Comparison of ENCODE assay signal across 15 cellular contexts in the genomic region with DNA sequence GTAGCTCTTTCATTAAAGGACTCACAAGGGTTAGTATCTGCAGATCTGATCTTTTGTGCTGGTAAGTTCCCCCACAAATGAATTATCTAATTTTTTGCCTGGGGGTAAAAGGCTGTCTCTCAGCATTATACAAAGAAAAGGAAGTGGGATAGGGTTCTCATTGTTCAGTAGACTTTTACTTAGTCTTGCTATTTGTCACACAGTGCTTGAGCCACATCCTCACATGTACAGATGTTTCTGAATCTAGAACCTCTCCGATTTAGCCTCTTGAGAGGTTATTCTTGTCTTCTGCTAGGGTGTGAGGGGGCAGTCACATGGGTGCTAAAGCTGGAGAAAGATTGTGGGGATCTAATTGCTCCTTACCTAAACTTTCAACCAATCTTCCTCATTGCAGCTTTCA.
DNase-seq lines count a peak whose midpoint lies in the region; ATAC-seq and TF ChIP-seq lines count a peak whose summit lies in the region.
"Had no signal": no experiment of that assay in that cellular context is flagged by ENCODE, and none has a peak within 500 bp of the region (broad histone marks: within the 10 kb centered on the region; RNA-seq: fewer than 3 reads in every experiment).

No MANE protein-coding gene starts in this region.

- no peak overlapping the region for H3K4me3 Mint-ChIP-seq in WTC11
- H3K4me3 Mint-ChIP-seq: T-helper 1 cell treated with Interleukin-12 subunit alpha and Interleukin-12 subunit beta and Interleukin-4 antibody, amounts not matched to agents 30 μg/mL and 1 μg/mL, for 36 hours had no signal

- TF ChIP-seq CTCF in WTC11 (IDR thresholded peaks at IDR 0.05), result no peak
- no peak for TF ChIP-seq CTCF in transverse colon (IDR thresholded peaks at IDR 0.05)

- CTCF ChIA-PET in WTC11 (lab: Charles Lee), result no interaction called here

- ATAC-seq in GM18867 (IDR thresholded peaks at IDR 0.05; ENCODE audit: unreplicated experiment) (peak; percentile 58), HG02938 (IDR thresholded peaks at IDR 0.05; ENCODE audit: unreplicated experiment) (peak; percentile 62), WTC11 (no peak)

- no peak overlapping the region for H3K27ac Mint-ChIP-seq in WTC11
- H3K27ac Mint-ChIP-seq: T-helper 1 cell treated with Interleukin-12 subunit alpha and Interleukin-12 subunit beta and Interleukin-4 antibody, amounts not matched to agents 30 μg/mL and 1 μg/mL, for 36 hours had no signal

- peak; percentile 46 to 64 for DNase-seq in AML-193 (lab: John Stamatoyannopoulos, UW)
- DNase-seq in SK-MEL-5 (ENCODE audit: low read depth, low spot score), result peak; percentile 11
- no peak for DNase-seq in WTC11 (ENCODE audit: low spot score)
- no peak for DNase-seq in transverse colon
- no peak for DNase-seq in stimulated activated CD4-positive, alpha-beta T cell treated with anti-CD3 and anti-CD28 coated beads, Interleukin-1b, Interleukin-23, amount 100 ng/mL, for 48 hours
- DNase-seq in stimulated activated CD4-positive, alpha-beta T cell treated with anti-CD3 and anti-CD28 coated beads, Interleukin-4, amount 100 ng/mL, for 4 hours, result no peak
- DNase-seq: activated T-cell treated with anti-CD3 and anti-CD28 coated beads, Interleukin-2, amount 50 U/mL, for 1 hour; brain microvascular endothelial cell; left ventricle myocardium inferior; NCI-H69 had no signal

- in situ Hi-C loops in SK-MEL-5 (cut with HindIII; ENCODE audit: low pct_unique_long_range_greater_than_20kb, low sequenced_read_pairs) (no loop called here), transverse colon (cut with MboI; ENCODE audit: low pct_ligation_motif_present in 1 of 4, low pct_unique_long_range_greater_than_20kb in 1 of 4, low sequenced_read_pairs in 3 of 4) (loop anchor here in 1 of 4 donors (25.0 kb wide), 1 partner anchor 653 kb away; the partner anchor contains the start of gene TXNRD1)

- no peaks in the 10 kb centered on the region for H3K36me3 ChIP-seq in transverse colon
- H3K36me3 ChIP-seq: BLaER1, brain microvascular endothelial cell, left ventricle myocardium inferior had no signal

- POLR2A ChIA-PET in WTC11 (lab: Charles Lee), result no interaction called here

- 20 to 71% methylated on average over 1 of the region's 1 CpG for WGBS in transverse colon (ENCODE audit: low coverage in 1 of 2), 2 donors

- no peaks in the 10 kb centered on the region for H3K36me3 Mint-ChIP-seq in WTC11

- no peak for TF ChIP-seq POLR2A in transverse colon (IDR thresholded peaks at IDR 0.05)

- H3K4me1 ChIP-seq in transverse colon, result peaks cover 0 to 7% (median 0%) of the 10 kb centered on the region in 4 donors
- H3K4me1 ChIP-seq: BLaER1, parathyroid adenoma had no signal

- TF ChIP-seq EP300 in transverse colon (IDR thresholded peaks at IDR 0.05; ENCODE audit: low read depth), result no peak

- H3K4me3 ChIP-seq in transverse colon, result no peak overlapping the region
- H3K4me3 ChIP-seq: BLaER1, left ventricle myocardium inferior had no signal

- H3K9me3 Mint-ChIP-seq in WTC11, result no peaks in the 10 kb centered on the region
- H3K9me3 Mint-ChIP-seq: T-helper 1 cell treated with Interleukin-12 subunit alpha and Interleukin-12 subunit beta and Interleukin-4 antibody, amounts not matched to agents 30 μg/mL and 1 μg/mL, for 36 hours had no signal

- H3K27me3 Mint-ChIP-seq in WTC11 (ENCODE audit: low read depth), result no peaks in the 10 kb centered on the region; the same call in 1 of the 2 replicates

- intact Hi-C loops in transverse colon (cut with DNase I; ENCODE audit: low total_unique reads), result no loop called here

- no peaks in the 10 kb centered on the region for H3K4me1 Mint-ChIP-seq in WTC11

- H3K9me3 ChIP-seq in transverse colon, result no peaks in the 10 kb centered on the region
- H3K9me3 ChIP-seq: BLaER1, left ventricle myocardium inferior had no signal

- H3K27me3 ChIP-seq in transverse colon, result no peaks in the 10 kb centered on the region
- H3K27me3 ChIP-seq: BLaER1, brain microvascular endothelial cell had no signal

- H3K27ac ChIP-seq in transverse colon, result no peak overlapping the region
- H3K27ac ChIP-seq: BLaER1, brain microvascular endothelial cell, parathyroid adenoma had no signal

TF ChIP-seq in WTC11, 78 proteins besides CTCF, POLR2A, EP300 and RAD21 (continues in another document):
- TF ChIP-seq HMGXB4 (CRISPR knock-in tag; IDR thresholded peaks at IDR 0.05) (no peak), TEAD4 (CRISPR knock-in tag; IDR thresholded peaks at IDR 0.05) (no peak), EMX1 (CRISPR knock-in tag; IDR thresholded peaks at IDR 0.05) (no peak), ZNF671 (CRISPR knock-in tag; IDR thresholded peaks at IDR 0.05) (no peak), ZNF219 (CRISPR knock-in tag; IDR thresholded peaks at IDR 0.05; ENCODE audit: borderline replicate concordance) (no peak), E2F5 (CRISPR knock-in tag; IDR thresholded peaks at IDR 0.05) (no peak), IRF1 (CRISPR knock-in tag; IDR thresholded peaks at IDR 0.05) (no peak), SMAD4 (CRISPR knock-in tag; IDR thresholded peaks at IDR 0.05) (no peak), ZNF121 (CRISPR knock-in tag; IDR thresholded peaks at IDR 0.05) (no peak), PREB (CRISPR knock-in tag; IDR thresholded peaks at IDR 0.05; ENCODE audit: borderline replicate concordance) (no peak), NR3C1 (CRISPR knock-in tag; conservative IDR thresholded peaks at IDR 0.05; ENCODE audit: low read depth) (no peak), SMAD3 (CRISPR knock-in tag; IDR thresholded peaks at IDR 0.05; ENCODE audit: borderline replicate concordance) (no peak), TP53 (CRISPR knock-in tag; IDR thresholded peaks at IDR 0.05) (no peak)
- TF ChIP-seq, protein P1, sequence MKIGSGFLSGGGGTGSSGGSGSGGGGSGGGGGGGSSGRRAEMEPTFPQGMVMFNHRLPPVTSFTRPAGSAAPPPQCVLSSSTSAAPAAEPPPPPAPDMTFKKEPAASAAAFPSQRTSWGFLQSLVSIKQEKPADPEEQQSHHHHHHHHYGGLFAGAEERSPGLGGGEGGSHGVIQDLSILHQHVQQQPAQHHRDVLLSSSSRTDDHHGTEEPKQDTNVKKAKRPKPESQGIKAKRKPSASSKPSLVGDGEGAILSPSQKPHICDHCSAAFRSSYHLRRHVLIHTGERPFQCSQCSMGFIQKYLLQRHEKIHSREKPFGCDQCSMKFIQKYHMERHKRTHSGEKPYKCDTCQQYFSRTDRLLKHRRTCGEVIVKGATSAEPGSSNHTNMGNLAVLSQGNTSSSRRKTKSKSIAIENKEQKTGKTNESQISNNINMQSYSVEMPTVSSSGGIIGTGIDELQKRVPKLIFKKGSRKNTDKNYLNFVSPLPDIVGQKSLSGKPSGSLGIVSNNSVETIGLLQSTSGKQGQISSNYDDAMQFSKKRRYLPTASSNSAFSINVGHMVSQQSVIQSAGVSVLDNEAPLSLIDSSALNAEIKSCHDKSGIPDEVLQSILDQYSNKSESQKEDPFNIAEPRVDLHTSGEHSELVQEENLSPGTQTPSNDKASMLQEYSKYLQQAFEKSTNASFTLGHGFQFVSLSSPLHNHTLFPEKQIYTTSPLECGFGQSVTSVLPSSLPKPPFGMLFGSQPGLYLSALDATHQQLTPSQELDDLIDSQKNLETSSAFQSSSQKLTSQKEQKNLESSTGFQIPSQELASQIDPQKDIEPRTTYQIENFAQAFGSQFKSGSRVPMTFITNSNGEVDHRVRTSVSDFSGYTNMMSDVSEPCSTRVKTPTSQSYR (CRISPR knock-in tag; IDR thresholded peaks at IDR 0.05), result no peak
- TF ChIP-seq, protein P2, sequence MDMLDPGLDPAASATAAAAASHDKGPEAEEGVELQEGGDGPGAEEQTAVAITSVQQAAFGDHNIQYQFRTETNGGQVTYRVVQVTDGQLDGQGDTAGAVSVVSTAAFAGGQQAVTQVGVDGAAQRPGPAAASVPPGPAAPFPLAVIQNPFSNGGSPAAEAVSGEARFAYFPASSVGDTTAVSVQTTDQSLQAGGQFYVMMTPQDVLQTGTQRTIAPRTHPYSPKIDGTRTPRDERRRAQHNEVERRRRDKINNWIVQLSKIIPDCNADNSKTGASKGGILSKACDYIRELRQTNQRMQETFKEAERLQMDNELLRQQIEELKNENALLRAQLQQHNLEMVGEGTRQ (CRISPR knock-in tag; IDR thresholded peaks at IDR 0.05), result no peak

Comparison
In these comparisons a context has a peak if more than half of its experiments do, and no peak if none do; other contexts are left out.
1. DNase-seq: peak in AML-193 (2 of 2) and SK-MEL-5 (single experiment); none in WTC11 (single experiment), transverse colon (single experiment), stimulated activated CD4-positive, alpha-beta T cell treated with anti-CD3 and anti-CD28 coated beads, Interleukin-1b, Interleukin-23, amount 100 ng/mL, for 48 hours (single experiment) and stimulated activated CD4-positive, alpha-beta T cell treated with anti-CD3 and anti-CD28 coated beads, Interleukin-4, amount 100 ng/mL, for 4 hours (0 of 2).